1 cellular context compared by ENCODE assay signal in the genomic region with DNA sequence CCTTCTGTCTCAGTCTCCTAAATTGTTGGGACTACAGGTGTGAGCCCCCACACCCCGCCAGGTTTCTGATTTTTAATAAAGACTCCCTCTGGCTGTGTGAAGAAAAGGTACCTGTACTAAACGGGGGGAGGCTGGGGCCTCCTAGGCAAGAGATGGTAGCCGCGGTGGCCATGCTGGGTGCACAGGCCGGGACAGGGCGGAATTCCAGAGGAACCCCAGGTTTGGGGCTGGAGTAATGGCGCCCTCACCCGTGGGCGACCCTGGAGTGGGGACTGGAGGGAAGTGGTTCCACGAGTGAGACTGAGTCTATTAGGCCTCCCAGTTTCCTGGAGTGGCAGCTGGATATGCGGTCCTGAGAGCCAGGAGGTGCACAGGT.
TF ChIP-seq lines count a peak whose summit lies in the region.

No MANE protein-coding gene starts in this region.

TF ChIP-seq in H1, 55 proteins besides CTCF, POLR2A, EP300 and RAD21:
- no peak for TF ChIP-seq TAF7 (optimal IDR thresholded peaks at IDR 0.05; ENCODE audit: borderline replicate concordance, low read depth, low read length)
- TF ChIP-seq POLR2AphosphoS5 (IDR thresholded peaks at IDR 0.05; ENCODE audit: low read depth, low read length): no peak
- TF ChIP-seq EZH2 (IDR thresholded peaks at IDR 0.05; ENCODE audit: low read depth, low read length, severe bottlenecking): no peak
- no peak for TF ChIP-seq RXRA (IDR thresholded peaks at IDR 0.05; ENCODE audit: insufficient read depth, low read depth, low read length)
- no peak for TF ChIP-seq JUN (IDR thresholded peaks at IDR 0.05; ENCODE audit: low read depth, low read length)
- no peak for TF ChIP-seq SP1 (IDR thresholded peaks at IDR 0.05; ENCODE audit: low read depth, low read length)
- no peak for TF ChIP-seq SAP30 (IDR thresholded peaks at IDR 0.05; ENCODE audit: insufficient read depth, insufficient replicate concordance, low read length)
- TF ChIP-seq RFX5 (IDR thresholded peaks at IDR 0.05; ENCODE audit: borderline replicate concordance, low read depth, low read length): no peak
- no peak for TF ChIP-seq TEAD4 (IDR thresholded peaks at IDR 0.05; ENCODE audit: low read depth, low read length)
- TF ChIP-seq BACH1 (IDR thresholded peaks at IDR 0.05; ENCODE audit: low read length): no peak
- no peak for TF ChIP-seq BCL11A (IDR thresholded peaks at IDR 0.05; ENCODE audit: low read depth in 2 of 2, low read length in 2 of 2)
- TF ChIP-seq SIRT6 (IDR thresholded peaks at IDR 0.05; ENCODE audit: low read length): no peak
- TF ChIP-seq SP4 (IDR thresholded peaks at IDR 0.05; ENCODE audit: low read length): no peak
- no peak for TF ChIP-seq KDM4A (IDR thresholded peaks at IDR 0.05; ENCODE audit: low read depth, low read length, severe bottlenecking)
- TF ChIP-seq, protein P1, sequence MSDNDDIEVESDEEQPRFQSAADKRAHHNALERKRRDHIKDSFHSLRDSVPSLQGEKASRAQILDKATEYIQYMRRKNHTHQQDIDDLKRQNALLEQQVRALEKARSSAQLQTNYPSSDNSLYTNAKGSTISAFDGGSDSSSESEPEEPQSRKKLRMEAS (IDR thresholded peaks at IDR 0.05): no peak
- TF ChIP-seq HDAC6 (IDR thresholded peaks at IDR 0.05; ENCODE audit: low read depth, low read length): no peak
